Comparison of ENCODE assay signal across 34 cellular contexts in the genomic region with DNA sequence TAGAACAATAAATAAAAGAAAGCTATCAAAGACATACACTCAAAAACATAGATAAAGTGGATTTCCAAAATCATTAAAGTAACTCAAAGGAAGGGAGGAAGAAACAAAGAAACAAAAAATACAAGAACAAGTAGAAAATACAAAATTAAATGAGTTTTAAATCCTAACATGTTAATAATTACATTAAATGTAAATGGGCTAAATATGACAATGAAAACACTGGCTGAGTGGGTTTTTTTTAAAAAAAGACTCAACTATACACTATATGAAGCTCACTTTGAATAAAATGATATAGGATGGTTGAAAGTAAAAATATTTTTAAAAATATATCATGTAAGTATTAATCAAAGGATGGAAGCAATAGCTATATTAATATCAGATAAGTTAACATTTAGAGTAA.
A peak's percentile ranks its signal among the peaks of the same experiment; 100 is the strongest.
DNase-seq lines count a peak whose midpoint lies in the region; ATAC-seq, FAIRE-seq and TF ChIP-seq lines count a peak whose summit lies in the region.
"Had no signal": no experiment of that assay in that cellular context is flagged by ENCODE, and none has a peak within 500 bp of the region (broad histone marks: within the 10 kb centered on the region; RNA-seq: fewer than 3 reads in every experiment).

No MANE protein-coding gene starts in this region.

- H3K9me3 ChIP-seq in K562 (replicated peaks; ENCODE audit: control insufficient read depth, insufficient read depth, low read depth, low read length) (no peaks in the 10 kb centered on the region), kidney (ENCODE audit: control insufficient read depth in 1 of 2, low read length in 2 of 2) (peaks cover 0 to 3% of the 10 kb centered on the region in 2 donors)
- H3K9me3 ChIP-seq: A549, BE2C had no signal

- H3K4me3 ChIP-seq in K562 (no peak overlapping the region), kidney (ENCODE audit: low read length in 2 of 2) (no peak overlapping the region)
- H3K4me3 ChIP-seq: A549; BLaER1; BLaER1 treated with 17β-estradiol and CSF1 and Interleukin-3, amounts not matched to agents 10 nM and 100 nM had no signal

- no peaks in the 10 kb centered on the region for H3K79me2 ChIP-seq in K562 (ENCODE audit: control insufficient read depth, insufficient read depth, low read length)

- no peak overlapping the region for H3K4me2 ChIP-seq in K562 (ENCODE audit: insufficient read depth, low read length)
- H3K4me2 ChIP-seq: A549; BLaER1; BLaER1 treated with 17β-estradiol and CSF1 and Interleukin-3, amounts not matched to agents 10 nM and 100 nM had no signal

- no peaks in the 10 kb centered on the region for H3K4me1 ChIP-seq in K562 (replicated peaks in 1 of 2; ENCODE audit: control insufficient read depth in 2 of 2, insufficient read depth in 2 of 2, low read length in 2 of 2)
- no peaks in the 10 kb centered on the region for H3K4me1 ChIP-seq in kidney (ENCODE audit: control insufficient read depth in 1 of 2, insufficient read depth in 1 of 2, low read depth in 1 of 2, low read length in 2 of 2)
- H3K4me1 ChIP-seq: A549; BE2C; BLaER1; BLaER1 treated with 17β-estradiol and CSF1 and Interleukin-3, amounts not matched to agents 10 nM and 100 nM; Caco-2 had no signal

- H3K27ac ChIP-seq in K562 (ENCODE audit: extremely low read depth, low read depth, low read length) (no peak overlapping the region), kidney (ENCODE audit: low read depth in 2 of 2, low read length in 2 of 2) (no peak overlapping the region), RWPE1 (no peak overlapping the region)
- H3K27ac ChIP-seq: 22Rv1; A549; BLaER1; BLaER1 treated with 17β-estradiol and CSF1 and Interleukin-3, amounts not matched to agents 10 nM and 100 nM; C4-2B had no signal

- no peak for TF ChIP-seq EP300 in K562 (IDR thresholded peaks at IDR 0.05; ENCODE audit: low read length)

- TF ChIP-seq POLR2A in K562 (conservative IDR thresholded peaks at IDR 0.05) = no peak

- H3K9ac ChIP-seq in K562 (ENCODE audit: insufficient read depth in 1 of 2, low read depth in 2 of 2, low read length in 2 of 2) (no peak overlapping the region), kidney (ENCODE audit: low read length in 2 of 2) (no peak overlapping the region)
- H3K9ac ChIP-seq: BLaER1; BLaER1 treated with 17β-estradiol and CSF1 and Interleukin-3, amounts not matched to agents 10 nM and 100 nM had no signal

- POLR2A ChIA-PET in K562 (lab: Yijun Ruan, JAX) = no interaction called here
- POLR2A ChIA-PET in RWPE1 (lab: Yijun Ruan, JAX; ENCODE audit: low non-redundant PET) = no interaction called here

- in situ Hi-C loops in K562 (cut with MboI) = no loop called here

- no peaks in the 10 kb centered on the region for H3K36me3 ChIP-seq in K562 (ENCODE audit: control insufficient read depth, insufficient read depth, low read length)
- H3K36me3 ChIP-seq in kidney (ENCODE audit: control insufficient read depth in 1 of 2, insufficient read depth in 2 of 2, low read length in 2 of 2) = no peaks in the 10 kb centered on the region
- H3K36me3 ChIP-seq: BE2C; BLaER1; BLaER1 treated with 17β-estradiol and CSF1 and Interleukin-3, amounts not matched to agents 10 nM and 100 nM had no signal

- FAIRE-seq in A204.1 (lab: Jason Lieb, UNC) (peak; percentile 78), K562 (lab: Jason Lieb, UNC) (no peak), colon (lab: Jason Lieb, UNC) (peak; percentile 18), kidney (lab: Jason Lieb, UNC) (peak; percentile 23)
- FAIRE-seq: A549, D721Med had no signal

- BruUV-seq in K562 (replicated peaks; lab: Mats Ljungman, UMichigan) = no TSS peak

- CTCF ChIA-PET in K562 (lab: Yijun Ruan, JAX; ENCODE audit: low intra/inter-chr PET ratio) (no interaction called here), RWPE1 (lab: Yijun Ruan, JAX) (no interaction called here)

- intact Hi-C loops in K562 (cut with micrococcal nuclease) = no loop called here
- intact Hi-C loops in kidney (cut with DNase I) = no loop called here

- no peaks in the 10 kb centered on the region for H3K27me3 ChIP-seq in K562 (ENCODE audit: control insufficient read depth in 2 of 2, insufficient read depth in 2 of 2, low read length in 2 of 2)
- H3K27me3 ChIP-seq: BE2C; BLaER1; BLaER1 treated with 17β-estradiol and CSF1 and Interleukin-3, amounts not matched to agents 10 nM and 100 nM had no signal

- no peaks in the 10 kb centered on the region for H3K9me1 ChIP-seq in K562 (ENCODE audit: control insufficient read depth, insufficient read depth, low read length)

- ATAC-seq in K562 (no peak), GM21526 (IDR thresholded peaks at IDR 0.05; ENCODE audit: low FRiP score, unreplicated experiment) (no peak)
- ATAC-seq: A549; CD8-positive, alpha-beta T cell had no signal

- no peaks in the 10 kb centered on the region for H4K20me1 ChIP-seq in K562 (replicated peaks; ENCODE audit: control insufficient read depth, insufficient read depth, low read length)
- H4K20me1 ChIP-seq: BLaER1; BLaER1 treated with 17β-estradiol and CSF1 and Interleukin-3, amounts not matched to agents 10 nM and 100 nM had no signal

- no peak for TF ChIP-seq RAD21 in K562 (CRISPR knock-in tag; conservative IDR thresholded peaks at IDR 0.05 in 1 of 2, IDR thresholded peaks at IDR 0.05 in 1 of 2)

- no peak overlapping the region for H2AFZ ChIP-seq in K562 (ENCODE audit: low read depth, low read length)

- no peak for DNase-seq in K562 (ENCODE audit: extremely low read depth in 1 of 4, low spot score in 3 of 4)
- no peak for DNase-seq in kidney
- no peak for DNase-seq in GM03348 (ENCODE audit: low spot score)
- no peak for DNase-seq in AG20443 (ENCODE audit: low spot score)
- DNase-seq in RWPE1 (ENCODE audit: low spot score) = no peak
- DNase-seq: 8988T; ACHN; AML-193; BE2C; C1 segment of cervical spinal cord; Caco-2; Calu3; CD4-positive, alpha-beta memory T cell; CD4-positive, alpha-beta T cell; CD4-positive, CD25-positive, alpha-beta regulatory T cell; CD8-positive, alpha-beta memory T cell; CD8-positive, alpha-beta T cell; COR-L47; DMS 273 treated with DMSO at 0.1 percent for 48 hours; DMS153; DMS53; DMS79; DMS79 treated with DMSO at 0.1 percent for 48 hours; DND-41; EL had no signal

- no peak for TF ChIP-seq CTCF in K562 (IDR thresholded peaks at IDR 0.05 in 2 of 3, conservative IDR thresholded peaks at IDR 0.05 in 1 of 3; ENCODE audit: insufficient read depth in 2 of 3, low read depth in 1 of 3, low read length in 3 of 3)
- no peak for TF ChIP-seq CTCF in kidney (IDR thresholded peaks at IDR 0.05; ENCODE audit: borderline replicate concordance, extremely low read depth, insufficient read depth)
- TF ChIP-seq CTCF in RWPE1 (conservative IDR thresholded peaks at IDR 0.05; ENCODE audit: low read depth) = no peak

TF ChIP-seq in K562, 482 proteins besides CTCF, POLR2A, EP300 and RAD21 (continues in another document):
- no peak for TF ChIP-seq SNRNP70 (optimal IDR thresholded peaks at IDR 0.05; ENCODE audit: low read depth, low read length)
- TF ChIP-seq ZNF778 (CRISPR knock-in tag; IDR thresholded peaks at IDR 0.05) = no peak
- TF ChIP-seq RBM25 (IDR thresholded peaks at IDR 0.05; ENCODE audit: low read depth, low read length, severe bottlenecking) = peak; percentile 24
- TF ChIP-seq, protein P1, sequence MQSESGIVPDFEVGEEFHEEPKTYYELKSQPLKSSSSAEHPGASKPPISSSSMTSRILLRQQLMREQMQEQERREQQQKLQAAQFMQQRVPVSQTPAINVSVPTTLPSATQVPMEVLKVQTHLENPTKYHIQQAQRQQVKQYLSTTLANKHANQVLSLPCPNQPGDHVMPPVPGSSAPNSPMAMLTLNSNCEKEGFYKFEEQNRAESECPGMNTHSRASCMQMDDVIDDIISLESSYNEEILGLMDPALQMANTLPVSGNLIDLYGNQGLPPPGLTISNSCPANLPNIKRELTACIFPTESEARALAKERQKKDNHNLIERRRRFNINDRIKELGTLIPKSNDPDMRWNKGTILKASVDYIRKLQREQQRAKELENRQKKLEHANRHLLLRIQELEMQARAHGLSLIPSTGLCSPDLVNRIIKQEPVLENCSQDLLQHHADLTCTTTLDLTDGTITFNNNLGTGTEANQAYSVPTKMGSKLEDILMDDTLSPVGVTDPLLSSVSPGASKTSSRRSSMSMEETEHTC (IDR thresholded peaks at IDR 0.05) = no peak
- TF ChIP-seq, protein P2, sequence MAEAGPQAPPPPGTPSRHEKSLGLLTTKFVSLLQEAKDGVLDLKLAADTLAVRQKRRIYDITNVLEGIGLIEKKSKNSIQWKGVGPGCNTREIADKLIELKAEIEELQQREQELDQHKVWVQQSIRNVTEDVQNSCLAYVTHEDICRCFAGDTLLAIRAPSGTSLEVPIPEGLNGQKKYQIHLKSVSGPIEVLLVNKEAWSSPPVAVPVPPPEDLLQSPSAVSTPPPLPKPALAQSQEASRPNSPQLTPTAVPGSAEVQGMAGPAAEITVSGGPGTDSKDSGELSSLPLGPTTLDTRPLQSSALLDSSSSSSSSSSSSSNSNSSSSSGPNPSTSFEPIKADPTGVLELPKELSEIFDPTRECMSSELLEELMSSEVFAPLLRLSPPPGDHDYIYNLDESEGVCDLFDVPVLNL (CRISPR knock-in tag; IDR thresholded peaks at IDR 0.05; ENCODE audit: low read depth) = no peak
- TF ChIP-seq ELF1 (tag; IDR thresholded peaks at IDR 0.05) = no peak
- no peak for TF ChIP-seq HNRNPLL (IDR thresholded peaks at IDR 0.05; ENCODE audit: low read depth, low read length, poor library complexity, severe bottlenecking)
- TF ChIP-seq CREM (IDR thresholded peaks at IDR 0.05; ENCODE audit: low read depth) = no peak
- TF ChIP-seq, protein P3, sequence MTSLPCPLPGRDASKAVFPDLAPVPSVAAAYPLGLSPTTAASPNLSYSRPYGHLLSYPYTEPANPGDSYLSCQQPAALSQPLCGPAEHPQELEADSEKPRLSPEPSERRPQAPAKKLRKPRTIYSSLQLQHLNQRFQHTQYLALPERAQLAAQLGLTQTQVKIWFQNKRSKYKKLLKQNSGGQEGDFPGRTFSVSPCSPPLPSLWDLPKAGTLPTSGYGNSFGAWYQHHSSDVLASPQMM (CRISPR knock-in tag; IDR thresholded peaks at IDR 0.05) = no peak
- no peak for TF ChIP-seq RBBP5 (IDR thresholded peaks at IDR 0.05; ENCODE audit: borderline replicate concordance, insufficient read depth, low read length, poor library complexity, severe bottlenecking)
- no peak for TF ChIP-seq NFXL1 (CRISPR knock-in tag; IDR thresholded peaks at IDR 0.05)
- no peak for TF ChIP-seq FOSL1 (tag; conservative IDR thresholded peaks at IDR 0.05)
- no peak for TF ChIP-seq ZNF57 (CRISPR knock-in tag; IDR thresholded peaks at IDR 0.05)
- TF ChIP-seq ZNF507 (tag; conservative IDR thresholded peaks at IDR 0.05) = peak; percentile 99
